In genomic region chr12:47235258-47236040, GRCh38 we compare ENCODE assay signal across 26 cellular contexts.
DNase-seq lines count a peak whose midpoint lies in the region; ATAC-seq and TF ChIP-seq lines count a peak whose summit lies in the region.
"Had no signal": no experiment of that assay in that cellular context is flagged by ENCODE, and none has a peak within 500 bp of the region (broad histone marks: within the 10 kb centered on the region; RNA-seq: fewer than 3 reads in every experiment).

No MANE protein-coding gene starts in this region.

- intact Hi-C loops in CD4-positive, alpha-beta memory T cell (cut with micrococcal nuclease) = loop anchor here (5.0 kb wide), 1 partner anchor 42 kb away; no protein-coding TSS in a partner anchor

- H3K9me3 Mint-ChIP-seq in CD4-positive, alpha-beta memory T cell = peaks cover 0 to 4% (median 4%) of the 10 kb centered on the region in 8 donors
- peaks cover 12% of the 10 kb centered on the region for H3K9me3 Mint-ChIP-seq in activated naive CD8-positive, alpha-beta T cell treated with anti-CD3 and anti-CD28 coated beads for 36 hours
- H3K9me3 Mint-ChIP-seq: activated B cell treated with CpG ODN at 0.5 μM for 24 hours had no signal

- H3K36me3 Mint-ChIP-seq in CD4-positive, alpha-beta memory T cell = peaks cover 64 to 77% of the 10 kb centered on the region in 2 donors
- H3K36me3 Mint-ChIP-seq in activated naive CD8-positive, alpha-beta T cell treated with anti-CD3 and anti-CD28 coated beads for 36 hours = peaks cover 88% of the 10 kb centered on the region

- WGBS in mesenchymal stem cell = 97% methylated on average over 48 of the region's 48 CpGs

- H3K27me3 Mint-ChIP-seq in CD4-positive, alpha-beta memory T cell = no peaks in the 10 kb centered on the region
- H3K27me3 Mint-ChIP-seq in activated naive CD8-positive, alpha-beta T cell treated with anti-CD3 and anti-CD28 coated beads for 36 hours = no peaks in the 10 kb centered on the region
- H3K27me3 Mint-ChIP-seq: activated B cell treated with CpG ODN at 0.5 μM for 24 hours; activated CD4-positive, alpha-beta memory T cell treated with anti-CD3 and anti-CD28 coated beads for 36 hours; CD8-positive, alpha-beta memory T cell had no signal

- H3K9ac ChIP-seq in mesenchymal stem cell (ENCODE audit: low read length) = no peak overlapping the region

- DNase-seq in AG04450 (ENCODE audit: low read depth, low spot score) (no peak), mesenchymal stem cell (no peak), MV-4-11 (lab: John Stamatoyannopoulos, UW) (no peak)
- no peak for DNase-seq in CD4-positive, alpha-beta memory T cell
- no peak for DNase-seq in activated naive CD8-positive, alpha-beta T cell treated with anti-CD3 and anti-CD28 coated beads for 36 hours
- DNase-seq: activated B cell treated with CpG ODN at 0.5 μM for 24 hours; activated CD4-positive, alpha-beta memory T cell treated with anti-CD3 and anti-CD28 coated beads for 36 hours; activated CD8-positive, alpha-beta memory T cell treated with anti-CD3 and anti-CD28 coated beads, Interleukin-2, amount 50 U/mL, for 48 hours; activated effector memory CD4-positive, alpha-beta T cell treated with anti-CD3 and anti-CD28 coated beads, Interleukin-2, amount 50 U/mL, for 16 hours; CD8-positive, alpha-beta memory T cell; effector memory CD4-positive, alpha-beta T cell; erythroblast; heart left ventricle; KG1; MM.1S; NCI-H1417; NCI-H2081; NCI-H345; Peyer's patch; right lobe of liver; SJCRH30; stimulated activated CD4-positive, alpha-beta T cell treated with anti-CD3 and anti-CD28 coated beads, Interleukin-2, amount 100 ng/mL, for 48 hours had no signal

- POLR2A ChIA-PET in AG04450 (lab: Yijun Ruan, JAX) = no interaction called here
- POLR2A ChIA-PET in CD4-positive, alpha-beta memory T cell (lab: Charles Lee; ENCODE audit: partially characterized antibody) = interaction anchor here (0.8 to 3.4 kb wide), 4 partner anchors 9 to 69 kb away, joined by 3 to 16 read pairs (median 3); no protein-coding TSS in a partner anchor

- no peak overlapping the region for H3K14ac ChIP-seq in mesenchymal stem cell (ENCODE audit: low read length in 2 of 2)

- no peak for TF ChIP-seq CTCF in AG04450 (IDR thresholded peaks at IDR 0.05; ENCODE audit: low read depth, low read length)

- no peak overlapping the region for H4K91ac ChIP-seq in mesenchymal stem cell (ENCODE audit: low read length)

- H3K9me3 ChIP-seq in AG04450 (ENCODE audit: control insufficient read depth, insufficient read depth, low read length) = peaks cover 15% of the 10 kb centered on the region; the same call in 1 of the 2 replicates
- no peaks in the 10 kb centered on the region for H3K9me3 ChIP-seq in CD4-positive, alpha-beta memory T cell (ENCODE audit: control insufficient read depth in 1 of 2, low read length in 2 of 2)
- H3K9me3 ChIP-seq in mesenchymal stem cell (ENCODE audit: control insufficient read depth, low read length) = no peaks in the 10 kb centered on the region
- H3K9me3 ChIP-seq: heart left ventricle, Peyer's patch, right lobe of liver had no signal

- H3K4me1 ChIP-seq in CD4-positive, alpha-beta memory T cell (ENCODE audit: insufficient read depth, low read length) = peaks cover 48% of the 10 kb centered on the region
- peaks cover 6% of the 10 kb centered on the region for H3K4me1 ChIP-seq in mesenchymal stem cell (ENCODE audit: control insufficient read depth, insufficient read depth, low read depth, low read length)
- H3K4me1 ChIP-seq: Peyer's patch, SJCRH30 had no signal

- no peak overlapping the region for H2BK5ac ChIP-seq in mesenchymal stem cell (ENCODE audit: low read depth, low read length, poor library complexity, severe bottlenecking)

- H3K27ac ChIP-seq in AG04450 (ENCODE audit: low read depth, low read length) (peak overlapping the region; percentile 70), mesenchymal stem cell (ENCODE audit: low read length, poor library complexity, severe bottlenecking) (no peak overlapping the region)
- H3K27ac ChIP-seq in CD4-positive, alpha-beta memory T cell (ENCODE audit: low read depth, low read length) = no peak overlapping the region
- H3K27ac ChIP-seq: Peyer's patch, right lobe of liver, SJCRH30 had no signal

- H3K4me2 ChIP-seq in mesenchymal stem cell (ENCODE audit: low read length, poor library complexity, severe bottlenecking) = no peak overlapping the region

- peak overlapping the region; percentile 24 for H4K8ac ChIP-seq in mesenchymal stem cell (ENCODE audit: low read length)

- H2BK12ac ChIP-seq in mesenchymal stem cell (ENCODE audit: low read length in 2 of 2) = peak overlapping the region in 1 of 2 experiments; percentile 6

- H3K27ac Mint-ChIP-seq in CD4-positive, alpha-beta memory T cell = peak overlapping the region in 4 of 7 donors; percentile 53 to 86 (median 74)
- H3K27ac Mint-ChIP-seq in activated naive CD8-positive, alpha-beta T cell treated with anti-CD3 and anti-CD28 coated beads for 36 hours = peak overlapping the region; percentile 79
- H3K27ac Mint-ChIP-seq: activated B cell treated with CpG ODN at 0.5 μM for 24 hours; activated CD4-positive, alpha-beta memory T cell treated with anti-CD3 and anti-CD28 coated beads for 36 hours had no signal

- no peak overlapping the region for H3K4ac ChIP-seq in mesenchymal stem cell (ENCODE audit: low read depth in 1 of 2, low read length in 2 of 2)

- H2AK5ac ChIP-seq in mesenchymal stem cell (ENCODE audit: low read length, severe bottlenecking) = peak overlapping the region; percentile 6

- H2BK120ac ChIP-seq in mesenchymal stem cell (ENCODE audit: low read depth, low read length) = peak overlapping the region; percentile 62

- no peak overlapping the region for H2AFZ ChIP-seq in mesenchymal stem cell (ENCODE audit: low read depth, low read length)

- CTCF ChIA-PET in AG04450 (lab: Charles Lee) = no interaction called here
- CTCF ChIA-PET in CD4-positive, alpha-beta memory T cell (lab: Charles Lee; ENCODE audit: partially characterized antibody) = no interaction called here

- H3K4me3 Mint-ChIP-seq in CD4-positive, alpha-beta memory T cell = peak overlapping the region in 1 of 8 donors; percentile 57
- no peak overlapping the region for H3K4me3 Mint-ChIP-seq in activated naive CD8-positive, alpha-beta T cell treated with anti-CD3 and anti-CD28 coated beads for 36 hours
- H3K4me3 Mint-ChIP-seq: activated B cell treated with CpG ODN at 0.5 μM for 24 hours; activated CD4-positive, alpha-beta memory T cell treated with anti-CD3 and anti-CD28 coated beads for 36 hours had no signal

- peaks cover 22% of the 10 kb centered on the region for H3K36me3 ChIP-seq in CD4-positive, alpha-beta memory T cell (ENCODE audit: insufficient read depth, low read length)
- H3K36me3 ChIP-seq in mesenchymal stem cell (ENCODE audit: control insufficient read depth in 1 of 2, insufficient read depth in 2 of 2, low read depth in 1 of 2, low read length in 2 of 2) = peaks cover 0 to 16% of the 10 kb centered on the region in 2 experiments
- H3K36me3 ChIP-seq: Peyer's patch, right lobe of liver, SJCRH30 had no signal

- H3K79me1 ChIP-seq in mesenchymal stem cell (replicated peaks; ENCODE audit: low read length, poor library complexity, severe bottlenecking) = no peaks in the 10 kb centered on the region

- H3K18ac ChIP-seq in mesenchymal stem cell (ENCODE audit: low read depth in 1 of 2, low read length in 2 of 2) = no peak overlapping the region

- H3K4me1 Mint-ChIP-seq in CD4-positive, alpha-beta memory T cell = peaks cover 42 to 69% (median 56%) of the 10 kb centered on the region in 4 donors
- H3K4me1 Mint-ChIP-seq in activated naive CD8-positive, alpha-beta T cell treated with anti-CD3 and anti-CD28 coated beads for 36 hours = peaks cover 64% of the 10 kb centered on the region

- no peak overlapping the region for H3K23ac ChIP-seq in mesenchymal stem cell (ENCODE audit: low read length in 2 of 2)

- H3K4me3 ChIP-seq in AG04450 (ENCODE audit: low read depth, low read length) (no peak overlapping the region), mesenchymal stem cell (ENCODE audit: insufficient read depth in 1 of 2, low read depth in 1 of 2, low read length in 2 of 2) (no peak overlapping the region)
- no peak overlapping the region for H3K4me3 ChIP-seq in CD4-positive, alpha-beta memory T cell (ENCODE audit: low read length in 2 of 2)
- H3K4me3 ChIP-seq: coronary artery, heart left ventricle, lung, Peyer's patch, right lobe of liver, SJCRH30 had no signal

- H2BK15ac ChIP-seq in mesenchymal stem cell (ENCODE audit: low read depth, poor library complexity, severe bottlenecking) = no peak overlapping the region

- ATAC-seq in GM19023 (IDR thresholded peaks at IDR 0.05; ENCODE audit: unreplicated experiment) = no peak
- no peak for ATAC-seq in HG03469 (IDR thresholded peaks at IDR 0.05; ENCODE audit: unreplicated experiment)

- H3K27me3 ChIP-seq in AG04450 (ENCODE audit: control insufficient read depth, insufficient read depth, low read length) (no peaks in the 10 kb centered on the region), mesenchymal stem cell (ENCODE audit: control insufficient read depth in 1 of 2, insufficient read depth in 1 of 2, low read length in 2 of 2) (no peaks in the 10 kb centered on the region)
- H3K27me3 ChIP-seq in CD4-positive, alpha-beta memory T cell (ENCODE audit: insufficient read depth, low read length) = no peaks in the 10 kb centered on the region
- H3K27me3 ChIP-seq: heart left ventricle, Peyer's patch, right lobe of liver had no signal
